9 cellular contexts compared by ENCODE assay signal in the genomic region with DNA sequence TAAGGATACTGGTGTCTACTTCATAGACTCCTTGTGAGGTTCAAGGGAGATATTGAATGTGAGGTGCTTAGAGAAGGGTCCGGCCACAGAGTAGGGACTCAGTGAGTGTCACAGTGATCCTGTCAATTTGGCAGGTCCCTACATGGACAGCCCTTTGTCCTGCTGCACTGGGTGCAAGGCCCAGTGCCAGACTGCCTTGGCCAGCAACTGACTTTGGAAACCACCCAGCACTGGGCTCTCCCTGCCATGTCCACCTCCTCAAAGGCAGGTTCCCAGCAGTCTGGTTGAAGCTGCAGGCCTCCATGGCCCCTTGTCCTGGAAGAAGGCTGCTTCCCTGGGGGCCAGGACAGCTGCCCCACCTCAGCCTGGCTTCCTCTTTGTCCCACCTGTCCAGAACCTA. TPM values are rescaled to one million over a fixed set of nuclear protein-coding genes. Genes with fewer than 3 reads are reported as not detected.
"Had no signal": no experiment of that assay in that cellular context is flagged by ENCODE, and none has a peak within 500 bp of the region (broad histone marks: within the 10 kb centered on the region; RNA-seq: fewer than 3 reads in every experiment).

No MANE protein-coding gene starts in this region.

RNA-seq across cellular contexts. Expression of gene ANXA8, which starts 1.5 kb away (rescaled TPM):
- total RNA-seq: activated B cell treated with CpG ODN at 0.5 μM for 24 hours; activated CD4-positive, alpha-beta memory T cell treated with anti-CD3 and anti-CD28 coated beads for 36 hours; activated naive CD4-positive, alpha-beta T cell treated with anti-CD3 and anti-CD28 coated beads for 36 hours; activated naive CD4-positive, alpha-beta T cell treated with anti-CD3 and anti-CD28 coated beads, Interleukin-2, amount 50 U/mL, for 72 hours; activated T-cell treated with anti-CD3 and anti-CD28 coated beads, Interleukin-2, amount 50 U/mL, for 4 hours; activated T-helper 1 cell treated with anti-CD3 and anti-CD28 coated beads, Interleukin-12 subunit alpha, Interleukin-12 subunit beta, Interleukin-2, Interleukin-4 antibody, amounts not matched to agents 30 ng/mL and 10 ng/mL and 1 ng/mL, durations not matched to agents 14 hours and 24 hours and 36 hours; LHCN-M2 had no signal

RNA-seq across cellular contexts. Expression of gene FAM25G, which starts 9.1 kb away (rescaled TPM):
- total RNA-seq: activated CD4-positive, alpha-beta memory T cell treated with anti-CD3 and anti-CD28 coated beads for 36 hours; activated naive CD4-positive, alpha-beta T cell treated with anti-CD3 and anti-CD28 coated beads for 36 hours; activated naive CD4-positive, alpha-beta T cell treated with anti-CD3 and anti-CD28 coated beads, Interleukin-2, amount 50 U/mL, for 72 hours; activated T-cell treated with anti-CD3 and anti-CD28 coated beads, Interleukin-2, amount 50 U/mL, for 4 hours; activated T-helper 1 cell treated with anti-CD3 and anti-CD28 coated beads, Interleukin-12 subunit alpha, Interleukin-12 subunit beta, Interleukin-2, Interleukin-4 antibody, amounts not matched to agents 30 ng/mL and 10 ng/mL and 1 ng/mL, durations not matched to agents 14 hours and 24 hours and 36 hours; adrenal gland; bronchial epithelial cell; LHCN-M2 had no signal
- polyA plus RNA-seq: adrenal gland had no signal
